Comparison of ENCODE assay signal across 8 cellular contexts in genomic region chr11:67428052-67429001, GRCh38. TPM values are rescaled to one million over a fixed set of nuclear protein-coding genes. Genes with fewer than 3 reads are reported as not detected.
A peak's percentile ranks its signal among the peaks of the same experiment; 100 is the strongest.
DNase-seq lines count a peak whose midpoint lies in the region; ATAC-seq, FAIRE-seq and TF ChIP-seq lines count a peak whose summit lies in the region.

Gene RPS6KB2 (plus strand): TSS chr11:67428494. CDS start chr11:67428546, 52 bp downstream.

- H3K4me3 ChIP-seq in A673 (ENCODE audit: low read depth, low read length, poor library complexity, severe bottlenecking) (peak within 1 kb of the TSS; percentile 74), WI38 (ENCODE audit: low read depth, low read length) (peak within 1 kb of the TSS; percentile 99), bronchial epithelial cell (ENCODE audit: low read depth, low read length) (peak within 1 kb of the TSS; percentile 76), small intestine (ENCODE audit: low read depth in 1 of 2, low read length in 2 of 2) (peak within 1 kb of the TSS; percentile 54 to 65)

- H3K4me1 ChIP-seq in A673 (ENCODE audit: insufficient read depth, low read length, poor library complexity, severe bottlenecking) = peaks cover 11% of the 10 kb centered on the region
- H3K4me1 ChIP-seq in small intestine (ENCODE audit: control insufficient read depth in 2 of 2, insufficient read depth in 1 of 2, low read depth in 1 of 2, low read length in 1 of 2) = peaks cover 4% of the 10 kb centered on the region in 2 donors

- POLR2A ChIA-PET in A673 (lab: Charles Lee; ENCODE audit: low non-redundant PET) = no interaction called here

- no TSS peak for BruUV-seq in A673 (replicated peaks; lab: Mats Ljungman, UMichigan)

- H3K27ac ChIP-seq in A673 (ENCODE audit: low read depth, low read length, poor library complexity, severe bottlenecking) = peak within 1 kb of the TSS; percentile 78
- peak within 1 kb of the TSS; percentile 69 to 89 for H3K27ac ChIP-seq in small intestine (ENCODE audit: low read depth in 1 of 2, low read length in 1 of 2)

- intact Hi-C loops in A673 (cut with micrococcal nuclease; ENCODE audit: unreplicated experiment) = no loop called here

- CTCF ChIA-PET in A673 (lab: Charles Lee) = no interaction called here

- TF ChIP-seq CTCF in A673 (conservative IDR thresholded peaks at IDR 0.05; ENCODE audit: low read depth, low read length) = no peak
- no peak for TF ChIP-seq CTCF in WI38 (IDR thresholded peaks at IDR 0.05; ENCODE audit: low read depth, low read length)
- no peak for TF ChIP-seq CTCF in bronchial epithelial cell (IDR thresholded peaks at IDR 0.05; ENCODE audit: insufficient read depth, low read length, severe bottlenecking)

- peak; percentile 73 for ATAC-seq in GM18870 (IDR thresholded peaks at IDR 0.05; ENCODE audit: unreplicated experiment)
- ATAC-seq in HG03139 (IDR thresholded peaks at IDR 0.05; ENCODE audit: unreplicated experiment) = peak; percentile 76

- H3K27me3 ChIP-seq in A673 (replicated peaks; ENCODE audit: insufficient read depth, low read depth, low read length, poor library complexity) = no peaks in the 10 kb centered on the region
- no peaks in the 10 kb centered on the region for H3K27me3 ChIP-seq in bronchial epithelial cell (ENCODE audit: control insufficient read depth, insufficient read depth, low read length)
- no peaks in the 10 kb centered on the region for H3K27me3 ChIP-seq in small intestine (ENCODE audit: control insufficient read depth in 2 of 2, insufficient read depth in 2 of 2, low read length in 2 of 2)

- WGBS in small intestine, 3 donors = 0 to 1% (median 0%) methylated on average over 58 to 68 of the region's 68 CpGs

- DNase-seq in A673 (ENCODE audit: low spot score) (peak; percentile 99), NCI-H2227 treated with DMSO at 0.1 percent for 48 hours (lab: John Stamatoyannopoulos, UW) (peak; percentile 97), bronchial epithelial cell (ENCODE audit: low read depth) (peak; percentile 93), iPS-NIHi11 (ENCODE audit: low spot score) (peak; percentile 100), small intestine (peak; percentile 98)

- H3K9me3 ChIP-seq in A673 (ENCODE audit: low read depth, low read length, poor library complexity, severe bottlenecking) = no peaks in the 10 kb centered on the region
- no peaks in the 10 kb centered on the region for H3K9me3 ChIP-seq in small intestine (ENCODE audit: control insufficient read depth, low read depth)

- FAIRE-seq in bronchial epithelial cell (lab: Jason Lieb, UNC) (no peak), small intestine (lab: Jason Lieb, UNC) (no peak)

- H3K36me3 ChIP-seq in A673 (ENCODE audit: insufficient read depth, low read length, poor library complexity, severe bottlenecking) (peaks cover 8% of the 10 kb centered on the region), bronchial epithelial cell (ENCODE audit: control insufficient read depth, insufficient read depth, low read length) (peaks cover 20% of the 10 kb centered on the region), small intestine (ENCODE audit: control insufficient read depth in 2 of 2, insufficient read depth in 2 of 2, low read length in 2 of 2) (peaks cover 3 to 13% of the 10 kb centered on the region in 2 donors)

RNA-seq across cellular contexts. Expression of gene RPS6KB2, which starts in this region (rescaled TPM):
- 58.8 and 65.0 TPM in 2 replicates for total RNA-seq in A673 (2021)
- 62.9 and 98.6 TPM in 2 replicates for total RNA-seq in bronchial epithelial cell
- polyA plus RNA-seq in small intestine = 10 to 100 TPM; 71.0 to 88.1 (median 77.6) TPM

Comparison
In these comparisons a context has a peak if more than half of its experiments do, and no peak if none do; other contexts are left out.
1. Peak in every context shown above with its lines: DNase-seq, ATAC-seq, H3K4me3 ChIP-seq and H3K27ac ChIP-seq.